In the genomic region with DNA sequence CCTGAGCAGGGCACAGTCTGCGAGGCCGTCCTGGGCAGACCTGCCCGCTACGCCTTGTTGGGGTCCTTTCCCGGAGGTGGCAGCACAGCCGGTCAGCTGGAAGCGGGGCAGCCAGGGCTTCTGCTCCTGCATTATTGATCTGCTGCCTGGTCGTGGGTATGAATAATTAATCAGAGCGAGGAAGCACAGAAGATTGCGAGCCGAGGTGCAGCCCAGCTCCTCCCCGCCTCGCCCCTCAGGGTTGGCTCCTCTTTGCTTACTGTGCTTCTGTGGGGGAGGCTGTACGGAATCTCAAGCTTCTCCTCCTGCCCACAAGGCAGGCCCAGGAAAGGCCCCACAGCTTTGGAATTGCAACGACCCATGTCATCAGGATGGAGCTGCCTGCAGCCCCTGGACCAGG, we compare ENCODE assay signal across 24 cellular contexts. TPM values are rescaled to one million over a fixed set of nuclear protein-coding genes. Genes with fewer than 3 reads are reported as not detected.
DNase-seq lines count a peak whose midpoint lies in the region; ATAC-seq and TF ChIP-seq lines count a peak whose summit lies in the region.
"Had no signal": no experiment of that assay in that cellular context is flagged by ENCODE, and none has a peak within 500 bp of the region (broad histone marks: within the 10 kb centered on the region; RNA-seq: fewer than 3 reads in every experiment).

No MANE protein-coding gene starts in this region.

- H3K27ac Mint-ChIP-seq in glutamatergic neuron (ENCODE audit: unreplicated experiment) (peak overlapping the region; percentile 97), progenitor cell of endocrine pancreas (no peak overlapping the region), mesothelial cell of epicardium (no peak overlapping the region)
- H3K27ac Mint-ChIP-seq: CD4-positive, alpha-beta T cell; HFFc6 had no signal

- H3K4me1 Mint-ChIP-seq in glutamatergic neuron (ENCODE audit: low read depth, unreplicated experiment), result peaks cover 24% of the 10 kb centered on the region
- H3K4me1 Mint-ChIP-seq in progenitor cell of endocrine pancreas (ENCODE audit: low read depth), result peaks cover 9% of the 10 kb centered on the region
- H3K4me1 Mint-ChIP-seq in mesothelial cell of epicardium, result no peaks in the 10 kb centered on the region

- H3K9me3 ChIP-seq in tibial artery, result no peaks in the 10 kb centered on the region
- H3K9me3 ChIP-seq: A549 had no signal

- H3K4me3 Mint-ChIP-seq in glutamatergic neuron (ENCODE audit: unreplicated experiment), result peak overlapping the region; percentile 22
- no peak overlapping the region for H3K4me3 Mint-ChIP-seq in progenitor cell of endocrine pancreas (ENCODE audit: low read depth)
- no peak overlapping the region for H3K4me3 Mint-ChIP-seq in mesothelial cell of epicardium
- H3K4me3 Mint-ChIP-seq: CD4-positive, alpha-beta T cell; HFFc6 had no signal

- peak overlapping the region; percentile 2 to 64 for H3K27ac ChIP-seq in tibial artery
- H3K27ac ChIP-seq: 22Rv1, A549, C4-2B, GM23248, HL-60 had no signal

- TF ChIP-seq CTCF in glutamatergic neuron (IDR thresholded peaks at IDR 0.05; ENCODE audit: partially characterized antibody, unreplicated experiment), result no peak
- no peak for TF ChIP-seq CTCF in progenitor cell of endocrine pancreas (IDR thresholded peaks at IDR 0.05; ENCODE audit: unreplicated experiment)
- no peak for TF ChIP-seq CTCF in tibial artery (IDR thresholded peaks at IDR 0.05)
- TF ChIP-seq CTCF in mesothelial cell of epicardium (IDR thresholded peaks at IDR 0.05; ENCODE audit: unreplicated experiment), result no peak

- ATAC-seq in GM21423 (IDR thresholded peaks at IDR 0.05; ENCODE audit: unreplicated experiment), result no peak
- ATAC-seq: A549, HCT116, K562 had no signal

- H3K36me3 ChIP-seq in tibial artery, result no peaks in the 10 kb centered on the region

- peaks cover 9% of the 10 kb centered on the region for H3K36me3 Mint-ChIP-seq in glutamatergic neuron (ENCODE audit: unreplicated experiment)
- H3K36me3 Mint-ChIP-seq in progenitor cell of endocrine pancreas (ENCODE audit: insufficient read depth), result no peaks in the 10 kb centered on the region
- no peaks in the 10 kb centered on the region for H3K36me3 Mint-ChIP-seq in mesothelial cell of epicardium

- intact Hi-C loops in tibial artery (cut with DNase I; ENCODE audit: low total_unique reads), result no loop called here

- DNase-seq in GM03348 (ENCODE audit: low spot score) (peak; percentile 6), glutamatergic neuron (peak; percentile 74), progenitor cell of endocrine pancreas (ENCODE audit: low spot score, unreplicated experiment) (peak; percentile 27), tibial artery (no peak), mesothelial cell of epicardium (ENCODE audit: low spot score in 2 of 2, unreplicated experiment in 2 of 2) (no peak), hippocampal formation (lab: John Stamatoyannopoulos, UW) (no peak)
- DNase-seq: AML-193; CD4-positive, alpha-beta T cell; DMS153; DMS79; GDM1; GM23248; HFFc6; IMR-90 had no signal

- peaks cover 0 to 19% (median 0%) of the 10 kb centered on the region in 4 donors for H3K4me1 ChIP-seq in tibial artery
- H3K4me1 ChIP-seq: A549 had no signal

- H3K27me3 Mint-ChIP-seq in glutamatergic neuron (ENCODE audit: unreplicated experiment), result peaks cover 6% of the 10 kb centered on the region
- H3K27me3 Mint-ChIP-seq in progenitor cell of endocrine pancreas, result peaks cover 24% of the 10 kb centered on the region
- peaks cover 19% of the 10 kb centered on the region for H3K27me3 Mint-ChIP-seq in mesothelial cell of epicardium (ENCODE audit: low read depth)

- H3K27me3 ChIP-seq in tibial artery, result no peaks in the 10 kb centered on the region

- H3K9me3 Mint-ChIP-seq in glutamatergic neuron (ENCODE audit: unreplicated experiment) (peaks cover 23% of the 10 kb centered on the region), progenitor cell of endocrine pancreas (ENCODE audit: low read depth) (no peaks in the 10 kb centered on the region), mesothelial cell of epicardium (no peaks in the 10 kb centered on the region)
- H3K9me3 Mint-ChIP-seq: CD4-positive, alpha-beta T cell had no signal

- H3K4me3 ChIP-seq in tibial artery, result no peak overlapping the region
- H3K4me3 ChIP-seq: A549, GM23248, K562 had no signal

RNA-seq across cellular contexts. Expression of gene TRARG1, which starts 25.5 kb away (rescaled TPM):
- total RNA-seq in glutamatergic neuron (ENCODE audit: unreplicated experiment) (0.98 TPM), progenitor cell of endocrine pancreas (not detected in 2 replicates), mesothelial cell of epicardium (not detected in 3 replicates)
- total RNA-seq: CD4-positive, alpha-beta T cell; Daoy; GM23248; H4; HFFc6; HT1080; IMR-90; K562 had no signal

RNA-seq across cellular contexts. Expression of gene BHLHA9, which starts 34.7 kb away (rescaled TPM):
- total RNA-seq in glutamatergic neuron (ENCODE audit: unreplicated experiment) (not detected), progenitor cell of endocrine pancreas (not detected in 2 replicates), mesothelial cell of epicardium (not detected in 3 replicates)
- total RNA-seq: CD4-positive, alpha-beta T cell; Daoy; GM23248; H4; HFFc6; HT1080; IMR-90; K562 had no signal

Comparison
In these comparisons a context has a peak if more than half of its experiments do, and no peak if none do; other contexts are left out.
1. DNase-seq: peak in GM03348 (single experiment), glutamatergic neuron (single experiment) and progenitor cell of endocrine pancreas (single experiment); none in tibial artery (0 of 2), mesothelial cell of epicardium (0 of 2) and hippocampal formation (0 of 2).